ENCODE assay signal across 21 cellular contexts in the genomic region with DNA sequence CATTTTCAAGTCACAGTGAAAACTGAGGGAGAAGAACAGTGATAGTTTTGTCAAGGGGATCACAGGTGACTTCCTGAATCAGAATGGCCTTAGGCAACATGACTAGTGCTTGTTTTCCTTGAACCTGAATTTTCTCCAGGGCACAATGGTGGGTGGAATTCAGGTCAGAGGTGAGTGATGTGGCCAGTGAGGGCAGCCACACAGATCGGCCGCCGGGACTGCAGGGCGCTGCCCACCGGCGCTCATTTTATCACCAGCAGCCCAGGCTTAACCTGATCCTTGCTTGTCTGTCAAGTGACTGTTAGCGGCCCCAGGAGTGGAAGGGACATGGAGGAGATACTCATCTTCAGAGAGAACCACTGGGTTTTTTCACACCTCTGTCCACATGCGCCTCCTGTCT.
DNase-seq lines count a peak whose midpoint lies in the region; ATAC-seq and TF ChIP-seq lines count a peak whose summit lies in the region.
"Had no signal": no experiment of that assay in that cellular context is flagged by ENCODE, and none has a peak within 500 bp of the region (broad histone marks: within the 10 kb centered on the region; RNA-seq: fewer than 3 reads in every experiment).

No MANE protein-coding gene starts in this region.

- H3K4me3 Mint-ChIP-seq in neural crest cell = no peak overlapping the region
- H3K4me3 Mint-ChIP-seq: activated CD8-positive, alpha-beta T cell treated with anti-CD3 and anti-CD28 coated beads, Interleukin-2, amount 10 ng/mL, durations not matched to agents 7 days and 5 days; activated naive CD4-positive, alpha-beta T cell treated with anti-CD3 and anti-CD28 coated beads for 36 hours; activated T-cell treated with anti-CD3 and anti-CD28 coated beads, Interleukin-2, amount 50 U/mL, for 4 hours had no signal

- no peaks in the 10 kb centered on the region for H3K9me3 Mint-ChIP-seq in neural crest cell
- H3K9me3 Mint-ChIP-seq: activated naive CD4-positive, alpha-beta T cell treated with anti-CD3 and anti-CD28 coated beads for 36 hours; activated T-cell treated with anti-CD3 and anti-CD28 coated beads, Interleukin-2, amount 50 U/mL, for 4 hours had no signal

- peak overlapping the region; percentile 52 for H3K27ac Mint-ChIP-seq in neural crest cell (ENCODE audit: unreplicated experiment)
- H3K27ac Mint-ChIP-seq: activated CD8-positive, alpha-beta T cell treated with anti-CD3 and anti-CD28 coated beads, Interleukin-2, amount 10 ng/mL, durations not matched to agents 7 days and 5 days; activated naive CD4-positive, alpha-beta T cell treated with anti-CD3 and anti-CD28 coated beads for 36 hours had no signal

- ATAC-seq in body of pancreas (no peak), GM18907 (IDR thresholded peaks at IDR 0.05; ENCODE audit: unreplicated experiment) (no peak), HG03469 (IDR thresholded peaks at IDR 0.05; ENCODE audit: unreplicated experiment) (no peak)
- ATAC-seq: activated CD8-positive, alpha-beta T cell treated with anti-CD3 and anti-CD28 coated beads, Interleukin-2, amount 10 ng/mL, durations not matched to agents 7 days and 5 days; activated T-cell treated with anti-CD3 and anti-CD28 coated beads, Interleukin-2, amount 50 U/mL, for 4 hours; HCT116 had no signal

- peaks cover 21% of the 10 kb centered on the region for H3K4me1 Mint-ChIP-seq in neural crest cell

- in situ Hi-C loops in Caki2 (cut with HindIII; ENCODE audit: low pct_unique_long_range_greater_than_20kb, low sequenced_read_pairs) = no loop called here

- peaks cover 21% of the 10 kb centered on the region for H3K4me1 ChIP-seq in body of pancreas
- peaks cover 0 to 11% of the 10 kb centered on the region in 2 donors for H3K4me1 ChIP-seq in right atrium auricular region
- H3K4me1 ChIP-seq: BE2C had no signal

- H3K27me3 ChIP-seq in body of pancreas = no peaks in the 10 kb centered on the region
- H3K27me3 ChIP-seq in right atrium auricular region = no peaks in the 10 kb centered on the region
- H3K27me3 ChIP-seq: BE2C, left lung, sigmoid colon, upper lobe of left lung had no signal

- H3K27ac ChIP-seq in body of pancreas (peak overlapping the region; percentile 69 to 75 (median 70)), right atrium auricular region (peak overlapping the region; percentile 50 to 55)
- H3K27ac ChIP-seq: left lung, sigmoid colon, upper lobe of left lung had no signal

- H3K36me3 ChIP-seq in body of pancreas (replicated peaks in 1 of 2; ENCODE audit: insufficient read depth in 1 of 2, low read depth in 2 of 2) (no peaks in the 10 kb centered on the region), right atrium auricular region (no peaks in the 10 kb centered on the region)
- H3K36me3 ChIP-seq: BE2C had no signal

- H3K27me3 Mint-ChIP-seq in neural crest cell (ENCODE audit: low read depth) = no peaks in the 10 kb centered on the region

- TF ChIP-seq CTCF in body of pancreas (IDR thresholded peaks at IDR 0.05) = no peak
- no peak for TF ChIP-seq CTCF in right atrium auricular region (IDR thresholded peaks at IDR 0.05)
- TF ChIP-seq CTCF in neural crest cell (conservative IDR thresholded peaks at IDR 0.05) = no peak

- 83 to 90% methylated on average over 8 of the region's 8 CpGs for WGBS in body of pancreas, 2 donors

- no peak for TF ChIP-seq POLR2A in body of pancreas (IDR thresholded peaks at IDR 0.05)

- H3K4me3 ChIP-seq in body of pancreas (no peak overlapping the region), right atrium auricular region (no peak overlapping the region)
- H3K4me3 ChIP-seq: left lung, sigmoid colon, upper lobe of left lung had no signal

- intact Hi-C loops in body of pancreas (cut with DNase I) = loop anchor here (10.0 kb wide), 1 partner anchor 179 kb away; no protein-coding TSS in a partner anchor

- H3K36me3 Mint-ChIP-seq in neural crest cell (ENCODE audit: low read depth) = peaks cover 14% of the 10 kb centered on the region

- H3K9me3 ChIP-seq in body of pancreas = no peaks in the 10 kb centered on the region
- no peaks in the 10 kb centered on the region for H3K9me3 ChIP-seq in right atrium auricular region
- H3K9me3 ChIP-seq: BE2C, left lung, sigmoid colon, upper lobe of left lung had no signal

- DNase-seq in Caki2 (ENCODE audit: low read depth) (peak; percentile 51), body of pancreas (peak in 1 of 4 donors; percentile 13), right atrium auricular region (ENCODE audit: low spot score) (no peak), neural crest cell (ENCODE audit: low read depth, low spot score) (no peak), ecto neural progenitor cell (ENCODE audit: low spot score) (no peak), D341Med (ENCODE audit: low spot score) (no peak)
- DNase-seq: activated CD4-positive, CD25-positive, alpha-beta regulatory T cell; activated CD8-positive, alpha-beta T cell treated with anti-CD3 and anti-CD28 coated beads, Interleukin-2, amount 10 ng/mL, durations not matched to agents 7 days and 5 days; activated naive CD4-positive, alpha-beta T cell treated with anti-CD3 and anti-CD28 coated beads for 36 hours; activated T-cell treated with anti-CD3 and anti-CD28 coated beads, Interleukin-2, amount 50 U/mL, for 4 hours; anterior cingulate cortex; BE2C; left lung; MM.1S; NCI-H748 treated with DMSO at 0.1 percent for 48 hours; sigmoid colon; stimulated activated naive CD4-positive, alpha-beta T cell had no signal
